In the genomic region with DNA sequence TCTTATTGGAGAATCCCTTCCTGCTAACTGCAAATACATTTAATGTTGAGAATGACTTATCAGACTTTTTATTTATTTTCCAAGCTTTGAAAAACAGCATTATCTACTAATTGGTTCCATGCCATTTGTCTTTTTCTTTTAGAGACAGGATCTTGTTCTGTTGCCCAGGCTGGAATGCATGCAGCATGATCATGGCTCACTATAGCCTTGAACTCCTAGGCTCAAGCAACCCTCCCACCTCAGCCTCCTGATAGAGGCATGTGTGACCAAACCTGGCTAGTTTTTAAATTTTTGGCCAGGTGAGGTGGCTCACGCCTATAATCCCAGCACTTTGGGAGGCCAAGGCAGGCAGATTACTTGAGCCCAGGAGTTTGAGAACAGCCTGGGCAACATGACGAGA, we compare ENCODE assay signal across 7 cellular contexts. TPM values are rescaled to one million over a fixed set of nuclear protein-coding genes. Genes with fewer than 3 reads are reported as not detected.
"Had no signal": no experiment of that assay in that cellular context is flagged by ENCODE, and none has a peak within 500 bp of the region (broad histone marks: within the 10 kb centered on the region; RNA-seq: fewer than 3 reads in every experiment).

No MANE protein-coding gene starts in this region.

RNA-seq across cellular contexts. Expression of a gene that starts 59.1 kb away (rescaled TPM):
- total RNA-seq: activated naive CD4-positive, alpha-beta T cell treated with anti-CD3 and anti-CD28 coated beads for 36 hours; activated T-helper 2 cell treated with anti-CD3 and anti-CD28 coated beads, Interferon-gamma antibody, Interleukin-2, Interleukin-4, amounts not matched to agents 10 μg/mL and 5 μg/mL and 100 μg/mL, durations not matched to agents 14 hours and 24 hours and 36 hours; ascending aorta; body of pancreas; bronchial epithelial cell had no signal
- polyA plus RNA-seq: aorta, cardiac muscle cell had no signal
